8 cellular contexts compared by ENCODE assay signal in genomic region chr1:23619299-23620188, GRCh38.
DNase-seq lines count a peak whose midpoint lies in the region; ATAC-seq and TF ChIP-seq lines count a peak whose summit lies in the region.

No MANE protein-coding gene starts in this region.

- H3K4me1 Mint-ChIP-seq in CD4-positive, alpha-beta memory T cell: peaks cover 62 to 95% (median 77%) of the 10 kb centered on the region in 4 donors
- H3K4me1 Mint-ChIP-seq in activated CD4-positive, alpha-beta T cell treated with anti-CD3 and anti-CD28 coated beads for 36 hours: peaks cover 89% of the 10 kb centered on the region
- peaks cover 9 to 24% of the 10 kb centered on the region in 2 donors for H3K4me1 Mint-ChIP-seq in natural killer cell treated with Interleukin-12 subunit alpha and Interleukin-12 subunit beta and Interleukin-15 and Interleukin-18, amount 100 ng/mL, for 72 hours (ENCODE audit: low read depth in 2 of 2)

- intact Hi-C loops in CD4-positive, alpha-beta memory T cell (cut with micrococcal nuclease): loop anchor here (1.0 kb wide), 5 partner anchors 8 to 275 kb away; partner anchors contain the start of genes HNRNPR and ID3
- intact Hi-C loops in activated CD4-positive, alpha-beta T cell treated with anti-CD3 and anti-CD28 coated beads for 36 hours (cut with DNase I, micrococcal nuclease): loop anchor here (1.0 to 5.0 kb wide), 7 partner anchors 15 to 1348 kb away; partner anchors contain the start of gene HNRNPR (in 1 of the 2)
- intact Hi-C loops in stomach (cut with DNase I; ENCODE audit: low total_unique reads): no loop called here

- TF ChIP-seq POLR2A in stomach (IDR thresholded peaks at IDR 0.05): no peak

- peak overlapping the region; percentile 92 to 98 (median 95) for H3K27ac Mint-ChIP-seq in CD4-positive, alpha-beta memory T cell
- H3K27ac Mint-ChIP-seq in activated CD4-positive, alpha-beta T cell treated with anti-CD3 and anti-CD28 coated beads for 36 hours: peak overlapping the region; percentile 79
- no peak overlapping the region for H3K27ac Mint-ChIP-seq in natural killer cell treated with Interleukin-12 subunit alpha and Interleukin-12 subunit beta and Interleukin-15 and Interleukin-18, amount 100 ng/mL, for 72 hours

- CTCF ChIA-PET in CD4-positive, alpha-beta memory T cell (lab: Charles Lee; ENCODE audit: partially characterized antibody): interaction anchor here (1.1 to 7.2 kb wide), 10 partner anchors 14 to 94 kb away, joined by 3 to 130 read pairs (median 7); partner anchors contain the start of gene ID3
- CTCF ChIA-PET in activated CD4-positive, alpha-beta T cell treated with anti-CD3 and anti-CD28 coated beads for 36 hours (lab: Charles Lee): interaction anchor here (0.5 to 3.1 kb wide), 11 partner anchors 14 to 521 kb away, joined by 3 to 15 read pairs (median 4); partner anchors contain the start of gene RPL11

- peak; percentile 58 for ATAC-seq in GM21619 (IDR thresholded peaks at IDR 0.05; ENCODE audit: unreplicated experiment)
- ATAC-seq in activated CD4-positive, alpha-beta T cell treated with anti-CD3 and anti-CD28 coated beads for 36 hours: peak; percentile 68
- peak; percentile 37 to 63 for ATAC-seq in natural killer cell treated with Interleukin-12 subunit alpha and Interleukin-12 subunit beta and Interleukin-15 and Interleukin-18, amount 100 ng/mL, for 72 hours
- ATAC-seq in HG03196 (IDR thresholded peaks at IDR 0.05; ENCODE audit: unreplicated experiment): no peak

- H3K9ac ChIP-seq in duodenal mucosa (ENCODE audit: low read depth in 1 of 2, low read length in 2 of 2): peak overlapping the region in 1 of 2 donors; percentile 54

- H3K27me3 ChIP-seq in CD4-positive, alpha-beta memory T cell (ENCODE audit: insufficient read depth, low read length): no peaks in the 10 kb centered on the region
- H3K27me3 ChIP-seq in duodenal mucosa (ENCODE audit: control insufficient read depth in 1 of 2, insufficient read depth in 2 of 2, low read length in 2 of 2): peaks cover 0 to 5% of the 10 kb centered on the region in 2 donors
- H3K27me3 ChIP-seq in stomach: peaks cover 0 to 28% (median 0%) of the 10 kb centered on the region in 3 donors

- peaks cover 88% of the 10 kb centered on the region for H3K4me1 ChIP-seq in CD4-positive, alpha-beta memory T cell (ENCODE audit: insufficient read depth, low read length)
- peaks cover 13 to 20% of the 10 kb centered on the region in 2 donors for H3K4me1 ChIP-seq in duodenal mucosa (ENCODE audit: control insufficient read depth in 1 of 2, insufficient read depth in 2 of 2, low read length in 2 of 2)
- H3K4me1 ChIP-seq in stomach: peaks cover 0 to 19% (median 10%) of the 10 kb centered on the region in 4 donors

- POLR2A ChIA-PET in CD4-positive, alpha-beta memory T cell (lab: Charles Lee; ENCODE audit: partially characterized antibody): interaction anchor here (0.8 to 7.2 kb wide), 15 partner anchors 10 to 122 kb away, joined by 3 to 430 read pairs (median 24); partner anchors contain the start of genes E2F2 and ID3
- POLR2A ChIA-PET in activated CD4-positive, alpha-beta T cell treated with anti-CD3 and anti-CD28 coated beads for 36 hours (lab: Charles Lee): interaction anchor here (0.8 to 1.3 kb wide), 4 partner anchors 22 to 71 kb away, joined by 3 to 4 read pairs (median 3); partner anchors contain the start of gene ID3

- no peaks in the 10 kb centered on the region for H3K9me3 Mint-ChIP-seq in CD4-positive, alpha-beta memory T cell
- peaks cover 9% of the 10 kb centered on the region for H3K9me3 Mint-ChIP-seq in activated CD4-positive, alpha-beta T cell treated with anti-CD3 and anti-CD28 coated beads for 36 hours (ENCODE audit: low read depth)
- H3K9me3 Mint-ChIP-seq in natural killer cell treated with Interleukin-12 subunit alpha and Interleukin-12 subunit beta and Interleukin-15 and Interleukin-18, amount 100 ng/mL, for 72 hours: no peaks in the 10 kb centered on the region

- H3K36me3 ChIP-seq in CD4-positive, alpha-beta memory T cell (ENCODE audit: insufficient read depth, low read length): no peaks in the 10 kb centered on the region
- H3K36me3 ChIP-seq in duodenal mucosa (ENCODE audit: control insufficient read depth in 1 of 2, insufficient read depth in 2 of 2, low read length in 2 of 2) (no peaks in the 10 kb centered on the region), stomach (no peaks in the 10 kb centered on the region)

- peak overlapping the region; percentile 47 to 58 for H3K4me3 ChIP-seq in CD4-positive, alpha-beta memory T cell (ENCODE audit: low read length in 2 of 2)
- H3K4me3 ChIP-seq in duodenal mucosa (ENCODE audit: low read depth in 1 of 2, low read length in 2 of 2) (peak overlapping the region; percentile 54 to 68), stomach (peak overlapping the region; percentile 40 to 45 (median 44))

- no peaks in the 10 kb centered on the region for H3K9me3 ChIP-seq in CD4-positive, alpha-beta memory T cell (ENCODE audit: control insufficient read depth in 1 of 2, low read length in 2 of 2)
- no peaks in the 10 kb centered on the region for H3K9me3 ChIP-seq in duodenal mucosa (ENCODE audit: control insufficient read depth in 1 of 2, low read length in 2 of 2)
- H3K9me3 ChIP-seq in stomach: no peaks in the 10 kb centered on the region

- peaks cover 3 to 8% of the 10 kb centered on the region in 2 donors for H3K36me3 Mint-ChIP-seq in CD4-positive, alpha-beta memory T cell
- H3K36me3 Mint-ChIP-seq in activated CD4-positive, alpha-beta T cell treated with anti-CD3 and anti-CD28 coated beads for 36 hours (ENCODE audit: low read depth): peaks cover 7% of the 10 kb centered on the region
- peaks cover 4% of the 10 kb centered on the region for H3K36me3 Mint-ChIP-seq in natural killer cell treated with Interleukin-12 subunit alpha and Interleukin-12 subunit beta and Interleukin-15 and Interleukin-18, amount 100 ng/mL, for 72 hours

- WGBS in stomach, 5 donors: 5 to 20% (median 5%) methylated on average over 16 to 57 of the region's 58 CpGs

- no peaks in the 10 kb centered on the region for H3K27me3 Mint-ChIP-seq in CD4-positive, alpha-beta memory T cell
- H3K27me3 Mint-ChIP-seq in activated CD4-positive, alpha-beta T cell treated with anti-CD3 and anti-CD28 coated beads for 36 hours: no peaks in the 10 kb centered on the region
- H3K27me3 Mint-ChIP-seq in natural killer cell treated with Interleukin-12 subunit alpha and Interleukin-12 subunit beta and Interleukin-15 and Interleukin-18, amount 100 ng/mL, for 72 hours: peaks cover 37 to 45% of the 10 kb centered on the region in 2 donors

- peak overlapping the region; percentile 81 to 88 (median 84) for H3K4me3 Mint-ChIP-seq in CD4-positive, alpha-beta memory T cell
- H3K4me3 Mint-ChIP-seq in activated CD4-positive, alpha-beta T cell treated with anti-CD3 and anti-CD28 coated beads for 36 hours: peak overlapping the region; percentile 60
- H3K4me3 Mint-ChIP-seq in natural killer cell treated with Interleukin-12 subunit alpha and Interleukin-12 subunit beta and Interleukin-15 and Interleukin-18, amount 100 ng/mL, for 72 hours: peak overlapping the region; percentile 38

- DNase-seq in CD4-positive, alpha-beta memory T cell: peak; percentile 87 to 94 (median 90)
- DNase-seq in NCI-H1417 treated with DMSO at 0.1 percent for 48 hours (lab: John Stamatoyannopoulos, UW) (peak; percentile 62), stomach (peak; percentile 65)
- peak; percentile 90 for DNase-seq in activated CD4-positive, alpha-beta T cell treated with anti-CD3 and anti-CD28 coated beads for 36 hours
- DNase-seq in natural killer cell treated with Interleukin-12 subunit alpha and Interleukin-12 subunit beta and Interleukin-15 and Interleukin-18, amount 100 ng/mL, for 72 hours (ENCODE audit: low spot score): no peak

- no peak for TF ChIP-seq EP300 in stomach (IDR thresholded peaks at IDR 0.05)

- H3K27ac ChIP-seq in CD4-positive, alpha-beta memory T cell (ENCODE audit: low read depth, low read length): peak overlapping the region; percentile 65
- H3K27ac ChIP-seq in duodenal mucosa (ENCODE audit: low read depth, low read length) (no peak overlapping the region), stomach (peak overlapping the region; percentile 20 to 67 (median 48))

- no peak for TF ChIP-seq CTCF in stomach (IDR thresholded peaks at IDR 0.05)

Comparison
In these comparisons a context has a peak if more than half of its experiments do, and no peak if none do; other contexts are left out.
1. H3K27ac Mint-ChIP-seq: peak in CD4-positive, alpha-beta memory T cell (7 of 7) and activated CD4-positive, alpha-beta T cell treated with anti-CD3 and anti-CD28 coated beads for 36 hours (single experiment); none in natural killer cell treated with Interleukin-12 subunit alpha and Interleukin-12 subunit beta and Interleukin-15 and Interleukin-18, amount 100 ng/mL, for 72 hours (0 of 2).
2. Peak in every context shown above with its lines, with median percentiles within 50 percentile points of each other: H3K4me3 ChIP-seq and H3K4me3 Mint-ChIP-seq.